Comparison of ENCODE assay signal across 18 cellular contexts in genomic region chr1:209412566-209412965, GRCh38.
DNase-seq lines count a peak whose midpoint lies in the region; ATAC-seq, FAIRE-seq and TF ChIP-seq lines count a peak whose summit lies in the region.
"Had no signal": no experiment of that assay in that cellular context is flagged by ENCODE, and none has a peak within 500 bp of the region (broad histone marks: within the 10 kb centered on the region; RNA-seq: fewer than 3 reads in every experiment).

No MANE protein-coding gene starts in this region.

- TF ChIP-seq CTCF in RWPE2 (IDR thresholded peaks at IDR 0.05; ENCODE audit: poor library complexity, severe bottlenecking) (no peak), esophagus squamous epithelium (IDR thresholded peaks at IDR 0.05) (no peak), smooth muscle cell (IDR thresholded peaks at IDR 0.05; ENCODE audit: borderline replicate concordance, insufficient read depth, poor library complexity, severe bottlenecking) (no peak)

- H3K4me3 ChIP-seq in GM23248: peak overlapping the region; percentile 11; the same call in 1 of the 2 replicates
- no peak overlapping the region for H3K4me3 ChIP-seq in RWPE2 (ENCODE audit: severe bottlenecking)
- H3K4me3 ChIP-seq in esophagus squamous epithelium: no peak overlapping the region
- no peak overlapping the region for H3K4me3 ChIP-seq in smooth muscle cell
- H3K4me3 ChIP-seq: K562, SK-N-MC had no signal

- H2AFZ ChIP-seq in GM23248 (peak overlapping the region; percentile 66), smooth muscle cell (ENCODE audit: low read depth) (no peak overlapping the region)

- H3K79me2 ChIP-seq in GM23248 (ENCODE audit: insufficient read depth) (no peaks in the 10 kb centered on the region), smooth muscle cell (ENCODE audit: low read depth) (no peaks in the 10 kb centered on the region)

- H3K27ac ChIP-seq in GM23248 (peak overlapping the region; percentile 77), RWPE2 (ENCODE audit: poor library complexity, severe bottlenecking) (peak overlapping the region; percentile 99), esophagus squamous epithelium (peak overlapping the region; percentile 73 to 91 (median 84)), smooth muscle cell (ENCODE audit: low read depth) (peak overlapping the region; percentile 75)
- H3K27ac ChIP-seq: SK-N-MC had no signal

- no peak for FAIRE-seq in GM12892 (lab: Jason Lieb, UNC)
- FAIRE-seq: GM12891, K562 had no signal

- no peak for ATAC-seq in RWPE2 (ENCODE audit: low read depth)
- no peak for ATAC-seq in GM18858 (IDR thresholded peaks at IDR 0.05; ENCODE audit: unreplicated experiment)
- ATAC-seq: K562, Right ventricle myocardium inferior had no signal

- TF ChIP-seq POLR2A in esophagus squamous epithelium (IDR thresholded peaks at IDR 0.05): no peak
- no peak for TF ChIP-seq POLR2A in GM12892 (IDR thresholded peaks at IDR 0.05; ENCODE audit: low read depth, low read length)

- H3K4me2 ChIP-seq in GM23248 (ENCODE audit: unreplicated experiment): peak overlapping the region; percentile 68
- no peak overlapping the region for H3K4me2 ChIP-seq in smooth muscle cell

- 4 to 10% methylated on average over 1 of the region's 1 CpG for WGBS in GM23248 (ENCODE audit: low coverage in 1 of 2, low lambda C conversion rate in 2 of 2, missing lambda C conversion rate in 2 of 2), 2 experiments
- 19 to 38% methylated on average over 1 of the region's 1 CpG for WGBS in esophagus squamous epithelium, 2 donors
- WGBS in smooth muscle cell (ENCODE audit: low lambda C conversion rate): 90% methylated on average over 1 of the region's 1 CpG

- H3K9ac ChIP-seq in GM23248 (no peak overlapping the region), smooth muscle cell (ENCODE audit: low read depth) (no peak overlapping the region)

- peaks cover 38% of the 10 kb centered on the region for H3K4me1 ChIP-seq in GM23248 (ENCODE audit: insufficient read depth)
- H3K4me1 ChIP-seq in RWPE2 (ENCODE audit: insufficient read depth, poor library complexity, severe bottlenecking): peaks cover 80% of the 10 kb centered on the region
- H3K4me1 ChIP-seq in esophagus squamous epithelium: peaks cover 34 to 85% (median 41%) of the 10 kb centered on the region in 3 donors
- H3K4me1 ChIP-seq in smooth muscle cell (ENCODE audit: low read depth): peaks cover 18% of the 10 kb centered on the region

- H3K36me3 ChIP-seq in GM23248 (ENCODE audit: low read depth): no peaks in the 10 kb centered on the region
- no peaks in the 10 kb centered on the region for H3K36me3 ChIP-seq in RWPE2 (ENCODE audit: low read depth)
- H3K36me3 ChIP-seq in esophagus squamous epithelium: no peaks in the 10 kb centered on the region
- no peaks in the 10 kb centered on the region for H3K36me3 ChIP-seq in smooth muscle cell (ENCODE audit: low read depth)

- in situ Hi-C loops in GM23248 (cut with MboI): no loop called here

- no peaks in the 10 kb centered on the region for H4K20me1 ChIP-seq in GM23248 (ENCODE audit: insufficient read depth)
- no peaks in the 10 kb centered on the region for H4K20me1 ChIP-seq in smooth muscle cell (ENCODE audit: low read depth)

- no peaks in the 10 kb centered on the region for H3K9me2 ChIP-seq in GM23248 (ENCODE audit: insufficient read depth)

- no peaks in the 10 kb centered on the region for H3K9me3 ChIP-seq in GM23248 (ENCODE audit: low read depth)
- H3K9me3 ChIP-seq in RWPE2 (ENCODE audit: severe bottlenecking): no peaks in the 10 kb centered on the region
- H3K9me3 ChIP-seq in esophagus squamous epithelium: no peaks in the 10 kb centered on the region
- H3K9me3 ChIP-seq in smooth muscle cell (replicated peaks; ENCODE audit: low read depth): no peaks in the 10 kb centered on the region

- H3F3A ChIP-seq in GM23248 (ENCODE audit: insufficient read depth): peaks cover 39% of the 10 kb centered on the region
- peaks cover 9% of the 10 kb centered on the region for H3F3A ChIP-seq in smooth muscle cell (ENCODE audit: low read depth)

- H3K27me3 ChIP-seq in GM23248 (replicated peaks; ENCODE audit: insufficient read depth) (no peaks in the 10 kb centered on the region), RWPE2 (ENCODE audit: insufficient read depth, poor library complexity, severe bottlenecking) (no peaks in the 10 kb centered on the region), esophagus squamous epithelium (no peaks in the 10 kb centered on the region), smooth muscle cell (ENCODE audit: low read depth) (no peaks in the 10 kb centered on the region)

- intact Hi-C loops in esophagus squamous epithelium (cut with DNase I): no loop called here

- DNase-seq in GM23248 (no peak), RWPE2 (ENCODE audit: low spot score) (no peak), esophagus squamous epithelium (lab: John Stamatoyannopoulos, UW) (no peak), smooth muscle cell (lab: John Stamatoyannopoulos, UW; ENCODE audit: unreplicated experiment) (no peak), GM12892 (ENCODE audit: insufficient read length) (no peak), NCI-H446 (lab: John Stamatoyannopoulos, UW) (no peak)
- no peak for DNase-seq in central memory CD4-positive, alpha-beta T cell
- DNase-seq: COR-L47, GF-D8, NCI-H1436, NCI-H2029, NCI-H2171 treated with DMSO at 0.1 percent for 48 hours, NCI-H510A treated with DMSO at 0.1 percent for 48 hours had no signal
